8 cellular contexts compared by ENCODE assay signal in the genomic region with DNA sequence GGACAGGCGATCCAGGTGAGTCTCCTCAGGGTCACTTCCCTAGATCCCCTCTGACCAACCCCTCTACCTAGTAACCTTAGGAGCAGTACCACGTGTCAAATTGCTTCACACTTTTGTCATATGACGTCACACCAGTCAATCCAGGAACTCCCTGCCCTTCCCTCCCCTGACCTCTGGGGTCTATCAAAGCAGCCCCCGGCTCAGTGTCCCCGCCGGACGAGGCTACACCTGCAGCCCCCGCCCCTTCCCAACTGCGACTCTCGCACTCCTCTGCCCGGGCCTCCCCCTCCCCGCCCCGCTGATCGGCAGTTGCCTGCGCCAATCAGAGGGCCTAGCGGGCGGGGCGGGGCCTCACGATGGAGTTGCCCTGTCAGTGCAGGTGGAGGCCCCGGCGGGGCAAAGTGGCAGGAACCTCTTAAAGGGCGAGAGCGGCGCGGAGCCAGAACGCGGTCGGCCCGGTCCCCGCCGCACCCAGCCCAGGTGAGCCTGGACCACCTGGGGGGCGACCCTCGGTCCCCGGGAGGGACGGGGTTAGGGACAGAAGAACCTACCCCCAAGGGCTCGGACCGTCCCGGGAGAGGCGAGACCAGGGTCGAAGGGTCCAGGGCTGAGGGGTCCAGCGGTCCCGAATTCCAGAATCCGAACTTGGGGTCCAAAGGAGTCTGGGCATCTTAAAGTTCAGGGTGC. TPM values are rescaled to one million over a fixed set of nuclear protein-coding genes. Genes with fewer than 3 reads are reported as not detected.
A peak's percentile ranks its signal among the peaks of the same experiment; 100 is the strongest.
DNase-seq lines count a peak whose midpoint lies in the region; ATAC-seq lines count a peak whose summit lies in the region.

No MANE protein-coding gene starts in this region.

- ATAC-seq in GM18498 (IDR thresholded peaks at IDR 0.05; ENCODE audit: unreplicated experiment): peak; percentile 74
- ATAC-seq in HG03064 (IDR thresholded peaks at IDR 0.05; ENCODE audit: low read depth, unreplicated experiment): peak; percentile 58

- DNase-seq in NCI-H345 (lab: John Stamatoyannopoulos, UW) (peak; percentile 86), cerebellum (ENCODE audit: low spot score) (peak; percentile 96), kidney glomerular epithelial cell (lab: John Stamatoyannopoulos, UW) (peak; percentile 43), middle frontal gyrus (ENCODE audit: extremely low spot score, low spot score) (no peak)
- peak; percentile 83 to 88 for DNase-seq in activated CD4-positive, alpha-beta T cell treated with anti-CD3 and anti-CD28 coated beads for 24 hours (ENCODE audit: low read depth in 2 of 2)
- peak; percentile 81 to 93 for DNase-seq in stimulated activated CD4-positive, alpha-beta T cell treated with anti-CD3 and anti-CD28 coated beads, Interleukin-1b, Interleukin-23, amount 100 ng/mL, for 1 hour (ENCODE audit: low read depth in 2 of 2)

RNA-seq across cellular contexts. Expression of gene EPB41, which starts 27.5 kb away (rescaled TPM):
- total RNA-seq in cerebellum: 91.5 TPM
